Comparison of ENCODE assay signal across 8 cellular contexts in the genomic region with DNA sequence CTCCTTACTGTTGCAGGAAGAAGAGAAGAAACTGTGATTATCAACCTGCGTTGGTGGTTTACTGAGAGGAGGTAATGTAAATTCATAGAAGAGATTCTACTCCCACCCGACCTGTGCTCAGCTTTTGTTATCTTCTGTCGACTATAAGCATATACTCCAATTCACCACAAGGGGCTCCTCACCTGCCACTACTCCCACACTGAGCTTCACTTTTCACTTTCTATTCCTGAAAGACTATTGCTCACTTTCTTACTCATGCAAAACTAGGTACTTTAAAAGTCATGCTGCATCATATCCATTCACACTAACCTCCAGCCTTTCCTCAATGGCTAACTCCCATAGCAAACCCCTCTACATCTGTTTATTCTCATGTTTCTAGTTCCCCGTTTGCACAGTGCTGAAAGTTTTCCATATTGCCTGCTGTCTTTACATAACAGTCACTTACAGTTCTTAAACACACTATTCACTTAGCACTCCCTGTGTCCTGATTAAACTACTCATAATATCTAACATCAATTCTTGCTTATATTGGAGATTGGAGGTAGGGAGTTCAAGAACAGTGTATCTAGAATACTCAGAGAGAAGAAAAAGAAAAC.
DNase-seq lines count a peak whose midpoint lies in the region; ATAC-seq and TF ChIP-seq lines count a peak whose summit lies in the region.

No MANE protein-coding gene starts in this region.

- no peaks in the 10 kb centered on the region for H3K27me3 Mint-ChIP-seq in activated naive CD8-positive, alpha-beta T cell treated with anti-CD3 and anti-CD28 coated beads, Interleukin-2, amount 50 U/mL, for 24 hours
- no peaks in the 10 kb centered on the region for H3K27me3 Mint-ChIP-seq in naive thymus-derived CD4-positive, alpha-beta T cell

- ATAC-seq in activated naive CD4-positive, alpha-beta T cell treated with anti-CD3 and anti-CD28 coated beads, Interleukin-2, amount 50 U/mL, for 72 hours: peak; percentile 29 to 84
- ATAC-seq in activated naive CD8-positive, alpha-beta T cell treated with anti-CD3 and anti-CD28 coated beads, Interleukin-2, amount 50 U/mL, for 24 hours: peak; percentile 77
- peak; percentile 94 for ATAC-seq in left lung
- no peak for ATAC-seq in naive thymus-derived CD4-positive, alpha-beta T cell

- no peaks in the 10 kb centered on the region for H3K79me2 ChIP-seq in Karpas-422 (ENCODE audit: low read length)

- no peak overlapping the region for H3K4me3 Mint-ChIP-seq in activated naive CD8-positive, alpha-beta T cell treated with anti-CD3 and anti-CD28 coated beads, Interleukin-2, amount 50 U/mL, for 24 hours
- no peak overlapping the region for H3K4me3 Mint-ChIP-seq in naive thymus-derived CD4-positive, alpha-beta T cell

- H3K4me3 ChIP-seq in HAP-1 (no peak overlapping the region), Karpas-422 (ENCODE audit: low read length) (no peak overlapping the region), left lung (no peak overlapping the region)
- no peak overlapping the region for H3K4me3 ChIP-seq in naive thymus-derived CD4-positive, alpha-beta T cell (ENCODE audit: low read length)

- no peak overlapping the region for H2AFZ ChIP-seq in Karpas-422 (ENCODE audit: low read length)

- H3K4me2 ChIP-seq in Karpas-422 (ENCODE audit: low read depth, low read length, poor library complexity, severe bottlenecking): no peak overlapping the region

- DNase-seq in activated naive CD4-positive, alpha-beta T cell treated with anti-CD3 and anti-CD28 coated beads, Interleukin-2, amount 50 U/mL, for 72 hours (ENCODE audit: low spot score in 2 of 2): no peak
- DNase-seq in activated naive CD4-positive, alpha-beta T cell treated with Interleukin-2 at 50 U/mL for 16 hours: no peak
- DNase-seq in HAP-1 (ENCODE audit: low spot score in 2 of 2) (peak; percentile 44 to 58), Karpas-422 (peak; percentile 48), left lung (no peak), caudate nucleus (lab: John Stamatoyannopoulos, UW) (no peak)
- DNase-seq in activated naive CD8-positive, alpha-beta T cell treated with anti-CD3 and anti-CD28 coated beads, Interleukin-2, amount 50 U/mL, for 24 hours: no peak
- DNase-seq in naive thymus-derived CD4-positive, alpha-beta T cell: no peak

- H4K20me1 ChIP-seq in Karpas-422 (ENCODE audit: insufficient read depth, low read depth, low read length): no peaks in the 10 kb centered on the region

- POLR2A ChIA-PET in naive thymus-derived CD4-positive, alpha-beta T cell (lab: Charles Lee): no interaction called here

- in situ Hi-C loops in HAP-1 (cut with MboI; ENCODE audit: low sequenced_read_pairs): no loop called here

- CTCF ChIA-PET in naive thymus-derived CD4-positive, alpha-beta T cell (lab: Charles Lee): no interaction called here

- TF ChIP-seq CTCF in left lung (IDR thresholded peaks at IDR 0.05): peak; percentile 19 to 55

- H3K4me1 Mint-ChIP-seq in activated naive CD8-positive, alpha-beta T cell treated with anti-CD3 and anti-CD28 coated beads, Interleukin-2, amount 50 U/mL, for 24 hours: no peaks in the 10 kb centered on the region
- no peaks in the 10 kb centered on the region for H3K4me1 Mint-ChIP-seq in naive thymus-derived CD4-positive, alpha-beta T cell

- H3K27me3 ChIP-seq in HAP-1 (ENCODE audit: low read depth) (no peaks in the 10 kb centered on the region), Karpas-422 (ENCODE audit: low read length) (no peaks in the 10 kb centered on the region), left lung (no peaks in the 10 kb centered on the region)
- no peaks in the 10 kb centered on the region for H3K27me3 ChIP-seq in naive thymus-derived CD4-positive, alpha-beta T cell (ENCODE audit: control insufficient read depth in 2 of 2, insufficient read depth in 2 of 2, low read length in 2 of 2)

- peaks cover 30% of the 10 kb centered on the region for H3K4me1 ChIP-seq in HAP-1
- H3K4me1 ChIP-seq in Karpas-422 (ENCODE audit: low read length): no peaks in the 10 kb centered on the region
- no peaks in the 10 kb centered on the region for H3K4me1 ChIP-seq in left lung
- no peaks in the 10 kb centered on the region for H3K4me1 ChIP-seq in naive thymus-derived CD4-positive, alpha-beta T cell (ENCODE audit: control insufficient read depth in 2 of 2, insufficient read depth in 2 of 2, low read length in 2 of 2)

- H3K9ac ChIP-seq in Karpas-422 (ENCODE audit: low read length): no peak overlapping the region

- H3K27ac ChIP-seq in Karpas-422 (ENCODE audit: low read length) (no peak overlapping the region), left lung (no peak overlapping the region), caudate nucleus (ENCODE audit: low read depth, low read length) (no peak overlapping the region)
- no peak overlapping the region for H3K27ac ChIP-seq in naive thymus-derived CD4-positive, alpha-beta T cell (ENCODE audit: low read depth, low read length)

- no peak overlapping the region for H3K27ac Mint-ChIP-seq in activated naive CD4-positive, alpha-beta T cell treated with anti-CD3 and anti-CD28 coated beads, Interleukin-2, amount 50 U/mL, for 72 hours
- H3K27ac Mint-ChIP-seq in activated naive CD8-positive, alpha-beta T cell treated with anti-CD3 and anti-CD28 coated beads, Interleukin-2, amount 50 U/mL, for 24 hours: no peak overlapping the region
- H3K27ac Mint-ChIP-seq in naive thymus-derived CD4-positive, alpha-beta T cell: no peak overlapping the region

- no peaks in the 10 kb centered on the region for H3K36me3 ChIP-seq in HAP-1 (replicated peaks)
- H3K36me3 ChIP-seq in Karpas-422 (ENCODE audit: insufficient read depth, low read length): no peaks in the 10 kb centered on the region
- H3K36me3 ChIP-seq in left lung: no peaks in the 10 kb centered on the region
- H3K36me3 ChIP-seq in naive thymus-derived CD4-positive, alpha-beta T cell (ENCODE audit: control insufficient read depth in 2 of 3, insufficient read depth in 3 of 3, low read length in 3 of 3): no peaks in the 10 kb centered on the region

- intact Hi-C loops in left lung (cut with DNase I): no loop called here
- intact Hi-C loops in naive thymus-derived CD4-positive, alpha-beta T cell (cut with micrococcal nuclease): no loop called here

- H3K9me3 ChIP-seq in HAP-1 (peaks cover 2% of the 10 kb centered on the region; the same call in 1 of the 2 replicates), Karpas-422 (ENCODE audit: low read length) (peaks cover 3% of the 10 kb centered on the region; the same call in 1 of the 2 replicates), left lung (peaks cover 0 to 8% of the 10 kb centered on the region in 2 donors)
- H3K9me3 ChIP-seq in naive thymus-derived CD4-positive, alpha-beta T cell (ENCODE audit: control insufficient read depth in 2 of 3, low read length in 3 of 3): no peaks in the 10 kb centered on the region

- H3K9me3 Mint-ChIP-seq in activated naive CD4-positive, alpha-beta T cell treated with anti-CD3 and anti-CD28 coated beads, Interleukin-2, amount 50 U/mL, for 72 hours: peaks cover 10 to 12% of the 10 kb centered on the region in 2 donors
- peaks cover 10% of the 10 kb centered on the region for H3K9me3 Mint-ChIP-seq in activated naive CD8-positive, alpha-beta T cell treated with anti-CD3 and anti-CD28 coated beads, Interleukin-2, amount 50 U/mL, for 24 hours
- H3K9me3 Mint-ChIP-seq in naive thymus-derived CD4-positive, alpha-beta T cell: peaks cover 0 to 23% (median 3%) of the 10 kb centered on the region in 11 donors

- no peaks in the 10 kb centered on the region for H3K36me3 Mint-ChIP-seq in activated naive CD4-positive, alpha-beta T cell treated with anti-CD3 and anti-CD28 coated beads, Interleukin-2, amount 50 U/mL, for 72 hours
- H3K36me3 Mint-ChIP-seq in activated naive CD8-positive, alpha-beta T cell treated with anti-CD3 and anti-CD28 coated beads, Interleukin-2, amount 50 U/mL, for 24 hours (ENCODE audit: low read depth): no peaks in the 10 kb centered on the region
- H3K36me3 Mint-ChIP-seq in naive thymus-derived CD4-positive, alpha-beta T cell: no peaks in the 10 kb centered on the region

- H3K9me2 ChIP-seq in Karpas-422 (replicated peaks; ENCODE audit: insufficient read depth, low read length): no peaks in the 10 kb centered on the region

Comparison
In these comparisons a context has a peak if more than half of its experiments do, and no peak if none do; other contexts are left out.
1. DNase-seq: peak in HAP-1 (2 of 2) and Karpas-422 (single experiment); none in activated naive CD4-positive, alpha-beta T cell treated with anti-CD3 and anti-CD28 coated beads, Interleukin-2, amount 50 U/mL, for 72 hours (0 of 2), activated naive CD4-positive, alpha-beta T cell treated with Interleukin-2 at 50 U/mL for 16 hours (single experiment), activated naive CD8-positive, alpha-beta T cell treated with anti-CD3 and anti-CD28 coated beads, Interleukin-2, amount 50 U/mL, for 24 hours (single experiment), left lung (0 of 2), naive thymus-derived CD4-positive, alpha-beta T cell (0 of 9) and caudate nucleus (0 of 61).